16 cellular contexts compared by ENCODE assay signal in genomic region chr5:174145091-174145490, GRCh38.
DNase-seq lines count a peak whose midpoint lies in the region; ATAC-seq, FAIRE-seq and TF ChIP-seq lines count a peak whose summit lies in the region.
"Had no signal": no experiment of that assay in that cellular context is flagged by ENCODE, and none has a peak within 500 bp of the region (broad histone marks: within the 10 kb centered on the region; RNA-seq: fewer than 3 reads in every experiment).

No MANE protein-coding gene starts in this region.

- no peak for FAIRE-seq in GM12891 (lab: Jason Lieb, UNC)

- H3K27ac Mint-ChIP-seq in activated T-cell treated with anti-CD3 and anti-CD28 coated beads, Interleukin-2, amount 50 U/mL, for 72 hours: peak overlapping the region; percentile 3
- H3K27ac Mint-ChIP-seq in brain: peak overlapping the region; percentile 91 to 99 (median 93)
- H3K27ac Mint-ChIP-seq in neural crest cell (ENCODE audit: unreplicated experiment): peak overlapping the region; percentile 70
- H3K27ac Mint-ChIP-seq: B cell, GM23338, IgD-negative memory B cell had no signal

- ATAC-seq in activated T-cell treated with anti-CD3 and anti-CD28 coated beads, Interleukin-2, amount 50 U/mL, for 72 hours (replicated peaks in 1 of 2): no peak
- ATAC-seq in activated T-cell treated with anti-CD3 and anti-CD28 coated beads, Interleukin-2, amount 50 U/mL, for 4 hours: no peak
- ATAC-seq: GM23338, HCT116, PC-3 had no signal

- TF ChIP-seq CTCF in brain (conservative IDR thresholded peaks at IDR 0.05) (no peak), neural crest cell (conservative IDR thresholded peaks at IDR 0.05) (no peak), vagina (IDR thresholded peaks at IDR 0.05) (no peak), foreskin fibroblast (IDR thresholded peaks at IDR 0.05; ENCODE audit: low read depth, low read length) (no peak)

- peaks cover 12% of the 10 kb centered on the region for H3K27me3 Mint-ChIP-seq in activated T-cell treated with anti-CD3 and anti-CD28 coated beads, Interleukin-2, amount 50 U/mL, for 72 hours (ENCODE audit: low read depth)
- peaks cover 3% of the 10 kb centered on the region for H3K27me3 Mint-ChIP-seq in activated T-cell treated with anti-CD3 and anti-CD28 coated beads, Interleukin-2, amount 50 U/mL, for 4 hours (ENCODE audit: low read depth)
- peaks cover 3% of the 10 kb centered on the region for H3K27me3 Mint-ChIP-seq in brain
- peaks cover 18% of the 10 kb centered on the region for H3K27me3 Mint-ChIP-seq in neural crest cell (ENCODE audit: low read depth)

- H3K4me3 ChIP-seq in vagina (no peak overlapping the region), foreskin fibroblast (ENCODE audit: low read depth in 1 of 2, low read length in 2 of 2) (no peak overlapping the region)
- H3K4me3 ChIP-seq: GM23338 had no signal

- intact Hi-C loops in vagina (cut with DNase I): no loop called here

- no peaks in the 10 kb centered on the region for H3K36me3 Mint-ChIP-seq in activated T-cell treated with anti-CD3 and anti-CD28 coated beads, Interleukin-2, amount 50 U/mL, for 72 hours (ENCODE audit: insufficient read depth in 2 of 2)
- no peaks in the 10 kb centered on the region for H3K36me3 Mint-ChIP-seq in activated T-cell treated with anti-CD3 and anti-CD28 coated beads, Interleukin-2, amount 50 U/mL, for 4 hours (ENCODE audit: insufficient read depth)
- no peaks in the 10 kb centered on the region for H3K36me3 Mint-ChIP-seq in brain
- no peaks in the 10 kb centered on the region for H3K36me3 Mint-ChIP-seq in neural crest cell (ENCODE audit: low read depth)

- H3K27ac ChIP-seq in vagina: no peak overlapping the region

- H3K36me3 ChIP-seq in vagina: no peaks in the 10 kb centered on the region

- no peaks in the 10 kb centered on the region for H3K9me3 ChIP-seq in vagina

- DNase-seq in activated T-cell treated with anti-CD3 and anti-CD28 coated beads, Interleukin-2, amount 50 U/mL, for 72 hours: no peak
- DNase-seq in activated T-cell treated with anti-CD3 and anti-CD28 coated beads, Interleukin-2, amount 50 U/mL, for 4 hours: no peak
- DNase-seq in neural crest cell (ENCODE audit: low read depth, low spot score): no peak
- DNase-seq in vagina (ENCODE audit: extremely low spot score in 2 of 2): peak; percentile 52 to 69
- no peak for DNase-seq in foreskin fibroblast
- no peak for DNase-seq in GM12891 (ENCODE audit: insufficient read length, low spot score)
- DNase-seq: GF-D8, Karpas-422, NCI-H1048, NCI-H526 had no signal

- no peaks in the 10 kb centered on the region for H3K27me3 ChIP-seq in vagina

- no peak overlapping the region for H3K4me3 Mint-ChIP-seq in activated T-cell treated with anti-CD3 and anti-CD28 coated beads, Interleukin-2, amount 50 U/mL, for 72 hours
- H3K4me3 Mint-ChIP-seq in activated T-cell treated with anti-CD3 and anti-CD28 coated beads, Interleukin-2, amount 50 U/mL, for 4 hours: no peak overlapping the region
- H3K4me3 Mint-ChIP-seq in brain (peak overlapping the region in 3 of 5 experiments; percentile 8 to 54 (median 47)), neural crest cell (no peak overlapping the region)
- H3K4me3 Mint-ChIP-seq: B cell, GM23338 had no signal

- H3K4me1 ChIP-seq in vagina: no peaks in the 10 kb centered on the region

- H3K4me1 Mint-ChIP-seq in activated T-cell treated with anti-CD3 and anti-CD28 coated beads, Interleukin-2, amount 50 U/mL, for 72 hours (ENCODE audit: low read depth): peaks cover 21% of the 10 kb centered on the region
- H3K4me1 Mint-ChIP-seq in activated T-cell treated with anti-CD3 and anti-CD28 coated beads, Interleukin-2, amount 50 U/mL, for 4 hours (ENCODE audit: low read depth): no peaks in the 10 kb centered on the region
- H3K4me1 Mint-ChIP-seq in brain: peaks cover 74% of the 10 kb centered on the region
- peaks cover 13% of the 10 kb centered on the region for H3K4me1 Mint-ChIP-seq in neural crest cell
- H3K4me1 Mint-ChIP-seq: B cell, IgD-negative memory B cell had no signal

- TF ChIP-seq POLR2A in vagina (IDR thresholded peaks at IDR 0.05) (no peak), GM12891 (IDR thresholded peaks at IDR 0.05; ENCODE audit: low read depth, low read length) (no peak)

- H3K9me3 Mint-ChIP-seq in activated T-cell treated with anti-CD3 and anti-CD28 coated beads, Interleukin-2, amount 50 U/mL, for 72 hours: no peaks in the 10 kb centered on the region
- H3K9me3 Mint-ChIP-seq in activated T-cell treated with anti-CD3 and anti-CD28 coated beads, Interleukin-2, amount 50 U/mL, for 4 hours: no peaks in the 10 kb centered on the region
- H3K9me3 Mint-ChIP-seq in brain: no peaks in the 10 kb centered on the region
- H3K9me3 Mint-ChIP-seq in neural crest cell: no peaks in the 10 kb centered on the region
- H3K9me3 Mint-ChIP-seq: GM23338 had no signal

TF ChIP-seq in GM12891, 5 proteins besides CTCF, POLR2A, EP300 and RAD21:
- TF ChIP-seq POU2F2 (IDR thresholded peaks at IDR 0.05; ENCODE audit: low read depth, low read length) (no peak), POLR2AphosphoS5 (IDR thresholded peaks at IDR 0.05; ENCODE audit: low read depth, low read length) (no peak), SPI1 (IDR thresholded peaks at IDR 0.05; ENCODE audit: low read depth, low read length) (no peak), PAX5 (IDR thresholded peaks at IDR 0.05; ENCODE audit: insufficient read depth, low read length, severe bottlenecking) (no peak), TAF1 (IDR thresholded peaks at IDR 0.05; ENCODE audit: low read depth, low read length) (no peak)

Comparison
In these comparisons a context has a peak if more than half of its experiments do, and no peak if none do; other contexts are left out.
1. DNase-seq: peak in vagina (2 of 2); none in activated T-cell treated with anti-CD3 and anti-CD28 coated beads, Interleukin-2, amount 50 U/mL, for 72 hours (0 of 2), activated T-cell treated with anti-CD3 and anti-CD28 coated beads, Interleukin-2, amount 50 U/mL, for 4 hours (single experiment), neural crest cell (single experiment), foreskin fibroblast (0 of 2) and GM12891 (single experiment).
2. H3K27ac Mint-ChIP-seq: peak in every context shown above with its lines; median percentile 93 in brain; 70 in neural crest cell; 3 in activated T-cell treated with anti-CD3 and anti-CD28 coated beads, Interleukin-2, amount 50 U/mL, for 72 hours.
3. H3K4me3 Mint-ChIP-seq: peak in brain (3 of 5); none in activated T-cell treated with anti-CD3 and anti-CD28 coated beads, Interleukin-2, amount 50 U/mL, for 72 hours (0 of 2), activated T-cell treated with anti-CD3 and anti-CD28 coated beads, Interleukin-2, amount 50 U/mL, for 4 hours (single experiment) and neural crest cell (single experiment).